Comparison of ENCODE assay signal across 1 cellular context in genomic region chr7:107742678-107743566, GRCh38.
TF ChIP-seq lines count a peak whose summit lies in the region.

No MANE protein-coding gene starts in this region.

TF ChIP-seq in K562, 482 proteins besides CTCF, POLR2A, EP300 and RAD21 (continued from another document):
- 0 out of 2 replicates have a peak, but pooled peaks have one; percentile 84 for TF ChIP-seq ATF6 (CRISPR knock-in tag; IDR thresholded peaks at IDR 0.05)
- TF ChIP-seq TAF9B (IDR thresholded peaks at IDR 0.05; ENCODE audit: partially characterized antibody): no peak
- no peak for TF ChIP-seq POLR2H (tag; IDR thresholded peaks at IDR 0.05; ENCODE audit: low read depth)
- 0 out of 2 replicates have a peak, but pooled peaks have one; percentile 49 for TF ChIP-seq NFXL1 (CRISPR knock-in tag; IDR thresholded peaks at IDR 0.05)
- no peak for TF ChIP-seq TGIF2 (CRISPR knock-in tag; IDR thresholded peaks at IDR 0.05)
- peak in 1 of 2 experiments; percentile 39; a peak in 1 of 4 replicates for TF ChIP-seq HDAC1 (IDR thresholded peaks at IDR 0.05)
- TF ChIP-seq LARP7 (IDR thresholded peaks at IDR 0.05): no peak
- 0 out of 2 replicates have a peak, but pooled peaks have one; percentile 55 for TF ChIP-seq MIER1 (IDR thresholded peaks at IDR 0.05; ENCODE audit: low read depth)
- peak; percentile 55; the same call in 1 of the 2 replicates for TF ChIP-seq ZNF224 (CRISPR knock-in tag; IDR thresholded peaks at IDR 0.05)
- TF ChIP-seq ZSCAN29 (IDR thresholded peaks at IDR 0.05): 0 out of 2 replicates have a peak, but pooled peaks have one; percentile 10
- no peak; the same call in none of the 2 replicates for TF ChIP-seq NFRKB (IDR thresholded peaks at IDR 0.05; ENCODE audit: low read depth)
- TF ChIP-seq PREB (CRISPR knock-in tag; IDR thresholded peaks at IDR 0.05): no peak; the same call in 1 of the 2 replicates
- no peak for TF ChIP-seq ID3 (CRISPR knock-in tag; IDR thresholded peaks at IDR 0.05)
- TF ChIP-seq ID3 (tag; IDR thresholded peaks at IDR 0.05): peak; percentile 55; the same call in 1 of the 2 replicates
- no peak for TF ChIP-seq RBM34 (IDR thresholded peaks at IDR 0.05; ENCODE audit: borderline replicate concordance, insufficient read depth, low read length)
- peak; percentile 23; the same call in 1 of the 2 replicates for TF ChIP-seq SMARCC2 (IDR thresholded peaks at IDR 0.05; ENCODE audit: low read depth)
- TF ChIP-seq TOE1 (IDR thresholded peaks at IDR 0.05; ENCODE audit: borderline replicate concordance): peak; percentile 84
- TF ChIP-seq TOE1 (CRISPR knock-in tag; IDR thresholded peaks at IDR 0.05; ENCODE audit: borderline replicate concordance, low read depth): no peak
- TF ChIP-seq SMARCA4 (IDR thresholded peaks at IDR 0.05): peak; percentile 68
- TF ChIP-seq ZBTB1 (CRISPR knock-in tag; IDR thresholded peaks at IDR 0.05; ENCODE audit: borderline replicate concordance, low read depth): no peak
- no peak for TF ChIP-seq ZKSCAN1 (IDR thresholded peaks at IDR 0.05; ENCODE audit: low read depth, low read length)
- TF ChIP-seq RFX7 (CRISPR knock-in tag; IDR thresholded peaks at IDR 0.05): no peak
- peak; percentile 69 for TF ChIP-seq ZEB2 (IDR thresholded peaks at IDR 0.05)
- TF ChIP-seq HBP1 (CRISPR knock-in tag; IDR thresholded peaks at IDR 0.05): 0 out of 2 replicates have a peak, but pooled peaks have one; percentile 40
- TF ChIP-seq KLF1 (tag; IDR thresholded peaks at IDR 0.05): no peak
- no peak for TF ChIP-seq MNT (conservative IDR thresholded peaks at IDR 0.05)
- TF ChIP-seq ZNF584 (CRISPR knock-in tag; IDR thresholded peaks at IDR 0.05; ENCODE audit: low read depth): peak; percentile 93
- TF ChIP-seq SMARCE1 (IDR thresholded peaks at IDR 0.05): peak; percentile 58; the same call in 1 of the 2 replicates
- peak; percentile 0; the same call in 1 of the 2 replicates for TF ChIP-seq ZNF395 (CRISPR knock-in tag; IDR thresholded peaks at IDR 0.05)
- TF ChIP-seq CCNT2 (IDR thresholded peaks at IDR 0.05; ENCODE audit: borderline replicate concordance, extremely low read depth, insufficient read length, low read depth, low read length): no peak
- TF ChIP-seq ARNT (IDR thresholded peaks at IDR 0.05): peak in 1 of 2 experiments; percentile 75; a peak in 2 of 4 replicates
- 0 out of 2 replicates have a peak, but pooled peaks have one; percentile 3 for TF ChIP-seq ZNF79 (CRISPR knock-in tag; IDR thresholded peaks at IDR 0.05; ENCODE audit: low read depth)
- TF ChIP-seq YY1 (IDR thresholded peaks at IDR 0.05; ENCODE audit: borderline replicate concordance in 1 of 3, control insufficient read depth in 1 of 3, extremely low read depth in 1 of 3, insufficient read depth in 3 of 3, insufficient read length in 1 of 3, insufficient replicate concordance in 2 of 3, low read depth in 1 of 3, low read length in 2 of 3): peak in 1 of 3 experiments; percentile 8
- TF ChIP-seq ZBTB7A (IDR thresholded peaks at IDR 0.05; ENCODE audit: borderline replicate concordance, control insufficient read depth, low read depth, low read length): no peak
- peak; percentile 47; the same call in 1 of the 2 replicates for TF ChIP-seq PHF8 (IDR thresholded peaks at IDR 0.05; ENCODE audit: borderline replicate concordance, low read length)
- peak; percentile 71; the same call in 1 of the 2 replicates for TF ChIP-seq ZNF175 (CRISPR knock-in tag; IDR thresholded peaks at IDR 0.05; ENCODE audit: low read depth)
- TF ChIP-seq BRD4 (IDR thresholded peaks at IDR 0.05): no peak; the same call in 1 of the 2 replicates
- peak in 1 of 2 experiments; percentile 49 for TF ChIP-seq AFF1 (IDR thresholded peaks at IDR 0.05; ENCODE audit: low read depth in 1 of 2, partially characterized antibody in 2 of 2)
- peak; percentile 63 for TF ChIP-seq PHF20 (IDR thresholded peaks at IDR 0.05; ENCODE audit: partially characterized antibody)
- 0 out of 2 replicates have a peak, but pooled peaks have one; percentile 51 for TF ChIP-seq ZNF232 (CRISPR knock-in tag; IDR thresholded peaks at IDR 0.05)
- no peak for TF ChIP-seq RBFOX2 (IDR thresholded peaks at IDR 0.05; ENCODE audit: low read depth, low read length)
- TF ChIP-seq ZC3H4 (CRISPR knock-in tag; IDR thresholded peaks at IDR 0.05; ENCODE audit: borderline replicate concordance): peak; percentile 93; the same call in 1 of the 2 replicates
- peak in 1 of 2 experiments; percentile 70; a peak in 1 of 4 replicates for TF ChIP-seq TEAD1 (CRISPR knock-in tag; IDR thresholded peaks at IDR 0.05)
- no peak for TF ChIP-seq BCLAF1 (IDR thresholded peaks at IDR 0.05; ENCODE audit: borderline replicate concordance in 1 of 2, control insufficient read depth in 1 of 2, low read depth in 2 of 2, low read length in 1 of 2)
- TF ChIP-seq DLX4 (CRISPR knock-in tag; IDR thresholded peaks at IDR 0.05): no peak
